In the genomic region with DNA sequence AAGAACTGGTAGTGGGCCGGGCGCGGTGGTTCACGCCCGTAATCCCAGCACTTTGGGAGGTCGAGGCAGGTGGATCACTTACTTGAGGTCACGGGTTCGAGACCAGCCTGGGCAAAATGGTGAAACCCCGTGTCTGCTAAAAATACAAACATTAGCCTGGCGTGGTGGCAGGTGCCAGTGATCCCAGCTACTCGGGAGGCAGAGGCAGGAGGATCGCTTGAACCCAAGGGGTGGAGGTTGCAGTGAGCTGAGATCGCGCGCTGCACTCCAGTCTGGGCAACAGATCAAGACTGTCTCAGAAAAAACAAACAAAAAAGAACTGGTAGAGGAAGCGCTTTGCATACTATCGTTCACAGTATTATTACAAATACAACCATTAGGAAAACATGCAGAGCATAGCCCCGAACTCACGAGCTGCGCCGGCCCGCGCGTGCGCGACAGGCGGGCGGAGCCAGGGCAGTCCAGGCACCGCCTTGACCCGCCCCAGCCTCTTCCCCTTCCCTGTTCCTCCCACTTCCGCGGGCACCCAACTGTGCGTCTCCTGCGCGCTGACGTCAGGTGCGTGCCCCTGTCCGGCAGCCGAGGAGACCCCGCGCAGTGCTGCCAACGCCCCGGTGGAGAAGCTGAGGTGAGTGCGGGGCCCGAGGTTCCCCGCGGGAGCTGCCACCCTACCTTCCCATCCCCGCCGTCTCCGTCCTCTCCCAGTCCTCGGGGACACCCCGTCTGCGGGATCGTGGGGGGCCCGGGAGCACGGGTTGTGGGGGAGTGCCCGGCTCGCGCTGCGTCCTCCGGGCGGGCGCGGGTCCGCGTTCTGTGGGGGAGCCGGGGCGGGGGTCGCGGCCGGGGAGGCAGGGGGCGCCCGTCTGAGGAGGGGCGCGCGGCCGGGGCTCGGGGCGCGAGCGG, we compare ENCODE assay signal across 8 cellular contexts. TPM values are rescaled to one million over a fixed set of nuclear protein-coding genes. Genes with fewer than 3 reads are reported as not detected.
A peak's percentile ranks its signal among the peaks of the same experiment; 100 is the strongest.
DNase-seq lines count a peak whose midpoint lies in the region; ATAC-seq lines count a peak whose summit lies in the region.

TSS of gene CDC42 (plus strand) at position 595 of the 903 bp plus-strand sequence. CDS start 25,770 bp downstream, outside the sequence.

- peaks cover 2% of the 10 kb centered on the region for H3K79me1 ChIP-seq in mesendoderm (ENCODE audit: low read length)

- H2BK15ac ChIP-seq in mesendoderm (replicated peaks; ENCODE audit: low read depth): no peak within 1 kb of the TSS

- H2BK5ac ChIP-seq in mesendoderm (ENCODE audit: low read length): peak within 1 kb of the TSS; percentile 59

- H3K4ac ChIP-seq in mesendoderm (ENCODE audit: low read depth, low read length): peak within 1 kb of the TSS; percentile 99

- ATAC-seq in GM21367 (IDR thresholded peaks at IDR 0.05; ENCODE audit: unreplicated experiment): peak; percentile 67
- peak; percentile 91 for ATAC-seq in effector memory CD8-positive, alpha-beta T cell (replicated peaks)

- peak within 1 kb of the TSS; percentile 99 for H3K18ac ChIP-seq in mesendoderm (ENCODE audit: low read length)

- H3K27ac Mint-ChIP-seq in effector memory CD8-positive, alpha-beta T cell: peak within 1 kb of the TSS; percentile 98 to 99

- peak within 1 kb of the TSS; percentile 97 for H2BK120ac ChIP-seq in mesendoderm (ENCODE audit: low read depth, low read length)

- DNase-seq in COLO829 (ENCODE audit: low spot score) (peak; percentile 88), HUDEP-2 (lab: John Stamatoyannopoulos, UW; ENCODE audit: unreplicated experiment in 76 of 76) (peak in 75 of 76 experiments; percentile 38 to 97 (median 92)), NOMO-1 treated with dmso at 0.1 percent for 144 hours (lab: John Stamatoyannopoulos, UW; ENCODE audit: unreplicated experiment) (peak; percentile 98), mesendoderm (peak; percentile 97)
- peak; percentile 94 for DNase-seq in activated CD8-positive, alpha-beta memory T cell treated with anti-CD3 and anti-CD28 coated beads for 48 hours (ENCODE audit: low read depth in 2 of 3, low spot score in 2 of 3)
- DNase-seq in effector memory CD8-positive, alpha-beta T cell: peak; percentile 95 to 99 (median 96)
- peak; percentile 94 for DNase-seq in stimulated activated CD8-positive, alpha-beta memory T cell treated with anti-CD3 and anti-CD28 coated beads, Interleukin-12 subunit alpha, Interleukin-12 subunit beta, amount 100 ng/mL, for 4 hours (ENCODE audit: low read depth)

- H2AK5ac ChIP-seq in mesendoderm (ENCODE audit: low read length): peak within 1 kb of the TSS; percentile 82

- peak within 1 kb of the TSS; percentile 93 to 95 for H3K4me3 Mint-ChIP-seq in effector memory CD8-positive, alpha-beta T cell

- H3K9ac ChIP-seq in mesendoderm (ENCODE audit: low read length): peak within 1 kb of the TSS; percentile 99

- no peaks in the 10 kb centered on the region for H3K36me3 ChIP-seq in mesendoderm (ENCODE audit: control insufficient read depth, insufficient read depth, low read length)

- no peaks in the 10 kb centered on the region for H3K27me3 Mint-ChIP-seq in effector memory CD8-positive, alpha-beta T cell

- peak within 1 kb of the TSS; percentile 98 for H3K56ac ChIP-seq in mesendoderm (ENCODE audit: low read length)

- peaks cover 28 to 45% of the 10 kb centered on the region in 2 donors for H3K4me1 Mint-ChIP-seq in effector memory CD8-positive, alpha-beta T cell (ENCODE audit: low read depth in 2 of 2)

- H3K79me2 ChIP-seq in mesendoderm (ENCODE audit: control insufficient read depth, insufficient read depth, low read length): peaks cover 38% of the 10 kb centered on the region

- peak within 1 kb of the TSS; percentile 100 for H3K4me2 ChIP-seq in mesendoderm (ENCODE audit: low read length)

- H3K36me3 Mint-ChIP-seq in effector memory CD8-positive, alpha-beta T cell (ENCODE audit: insufficient read depth): peaks cover 48% of the 10 kb centered on the region

- no peaks in the 10 kb centered on the region for H3K9me3 Mint-ChIP-seq in effector memory CD8-positive, alpha-beta T cell

- H4K5ac ChIP-seq in mesendoderm (ENCODE audit: low read length): no peak within 1 kb of the TSS

- H3K4me3 ChIP-seq in mesendoderm (ENCODE audit: low read length): peak within 1 kb of the TSS; percentile 96

- WGBS in mesendoderm (ENCODE audit: extremely low coverage, insufficient coverage, low lambda C conversion rate): no CpG with 5 or more reads among the region's 81 CpGs

- no peaks in the 10 kb centered on the region for H3K27me3 ChIP-seq in mesendoderm (ENCODE audit: insufficient read depth, low read length, poor library complexity)

- H3K4me1 ChIP-seq in mesendoderm (ENCODE audit: control insufficient read depth, low read depth, low read length): no peaks in the 10 kb centered on the region

- peak within 1 kb of the TSS; percentile 66 for H3K23ac ChIP-seq in mesendoderm (ENCODE audit: low read length)

- H4K8ac ChIP-seq in mesendoderm (ENCODE audit: low read depth, low read length): peak within 1 kb of the TSS; percentile 100

- H3K27ac ChIP-seq in mesendoderm (ENCODE audit: low read depth, low read length): peak within 1 kb of the TSS; percentile 99

RNA-seq across cellular contexts. Expression of gene CDC42, which starts in this region (rescaled TPM):
- polyA plus RNA-seq in mesendoderm (2013, experiment 1 of 2): 248 TPM
- polyA plus RNA-seq in mesendoderm (2013, experiment 2 of 2): 248 TPM

Comparison
In these comparisons a context has a peak if more than half of its experiments do, and no peak if none do; other contexts are left out.
1. Peak in every context shown above with its lines: DNase-seq, ATAC-seq, H3K4me3 ChIP-seq and H3K27ac ChIP-seq.